Comparison of ENCODE assay signal across 12 cellular contexts in genomic region chr14:99955826-99956455, GRCh38.
DNase-seq lines count a peak whose midpoint lies in the region; ATAC-seq and TF ChIP-seq lines count a peak whose summit lies in the region.
"Had no signal": no experiment of that assay in that cellular context is flagged by ENCODE, and none has a peak within 500 bp of the region (broad histone marks: within the 10 kb centered on the region; RNA-seq: fewer than 3 reads in every experiment).

No MANE protein-coding gene starts in this region.

- no peak overlapping the region for H3K4me3 ChIP-seq in BLaER1
- no peak overlapping the region for H3K4me3 ChIP-seq in BLaER1 treated with 17β-estradiol and CSF1 and Interleukin-3, amounts not matched to agents 10 nM and 100 nM
- H3K4me3 ChIP-seq in sigmoid colon, result no peak overlapping the region
- H3K4me3 ChIP-seq: A549, HAP-1 had no signal

- no peak for TF ChIP-seq CTCF in sigmoid colon (IDR thresholded peaks at IDR 0.05)

- H3K4me2 ChIP-seq in BLaER1, result peak overlapping the region; percentile 42
- peak overlapping the region in 9 of 11 experiments; percentile 10 to 64 (median 41); a peak in 10 of 22 replicates for H3K4me2 ChIP-seq in BLaER1 treated with 17β-estradiol and CSF1 and Interleukin-3, amounts not matched to agents 10 nM and 100 nM
- H3K4me2 ChIP-seq: A549 had no signal

- H3K27ac ChIP-seq in BLaER1, result no peak overlapping the region
- no peak overlapping the region for H3K27ac ChIP-seq in BLaER1 treated with 17β-estradiol and CSF1 and Interleukin-3, amounts not matched to agents 10 nM and 100 nM
- no peak overlapping the region for H3K27ac ChIP-seq in sigmoid colon
- H3K27ac ChIP-seq: A549 had no signal

- DNase-seq in left lobe of liver (ENCODE audit: low spot score) (peak; percentile 38), sigmoid colon (peak; percentile 39), DMS79 treated with DMSO at 0.1 percent for 48 hours (lab: John Stamatoyannopoulos, UW) (no peak)
- no peak for DNase-seq in stimulated activated naive CD4-positive, alpha-beta T cell treated with Interleukin-2 at 50 U/mL for 16 hours (lab: John Stamatoyannopoulos, UW)
- DNase-seq: BE2C; Caco-2; CD8-positive, alpha-beta memory T cell; GF-D8 had no signal

- no peak for TF ChIP-seq POLR2A in sigmoid colon (IDR thresholded peaks at IDR 0.05)

- H3K27me3 ChIP-seq in BLaER1 (no peaks in the 10 kb centered on the region), sigmoid colon (peaks cover 0 to 24% (median 0%) of the 10 kb centered on the region in 3 donors)
- H3K27me3 ChIP-seq in BLaER1 treated with 17β-estradiol and CSF1 and Interleukin-3, amounts not matched to agents 10 nM and 100 nM, result no peaks in the 10 kb centered on the region; a peak in 1 of 22 replicates
- H3K27me3 ChIP-seq: BE2C had no signal

- H4K20me1 ChIP-seq in BLaER1, result no peaks in the 10 kb centered on the region
- H4K20me1 ChIP-seq in BLaER1 treated with 17β-estradiol and CSF1 and Interleukin-3, amounts not matched to agents 10 nM and 100 nM, result no peaks in the 10 kb centered on the region

- H3K9ac ChIP-seq in BLaER1, result no peak overlapping the region
- no peak overlapping the region for H3K9ac ChIP-seq in BLaER1 treated with 17β-estradiol and CSF1 and Interleukin-3, amounts not matched to agents 10 nM and 100 nM

- no peaks in the 10 kb centered on the region for H3K36me3 ChIP-seq in BLaER1
- H3K36me3 ChIP-seq in BLaER1 treated with 17β-estradiol and CSF1 and Interleukin-3, amounts not matched to agents 10 nM and 100 nM, result no peaks in the 10 kb centered on the region
- no peaks in the 10 kb centered on the region for H3K36me3 ChIP-seq in sigmoid colon
- H3K36me3 ChIP-seq: BE2C, HAP-1 had no signal

- no peak for ATAC-seq in left lobe of liver
- ATAC-seq: A549 had no signal

- no peak for TF ChIP-seq EP300 in sigmoid colon (IDR thresholded peaks at IDR 0.05)

- WGBS in sigmoid colon, 2 donors, result 79 to 87% methylated on average over 7 of the region's 7 CpGs

- intact Hi-C loops in sigmoid colon (cut with DNase I), result no loop called here

- H3K9me3 ChIP-seq in BLaER1 (peaks cover 12% of the 10 kb centered on the region; the same call in 1 of the 2 replicates), sigmoid colon (no peaks in the 10 kb centered on the region)
- peaks cover 0 to 10% (median 3%) of the 10 kb centered on the region in 11 experiments; a peak in 6 of 22 replicates for H3K9me3 ChIP-seq in BLaER1 treated with 17β-estradiol and CSF1 and Interleukin-3, amounts not matched to agents 10 nM and 100 nM (replicated peaks in 1 of 11)
- H3K9me3 ChIP-seq: A549, BE2C, Caco-2, HAP-1 had no signal

- H3K4me1 ChIP-seq in BLaER1 (peaks cover 46% of the 10 kb centered on the region), sigmoid colon (peaks cover 0 to under 1% (median 0%) of the 10 kb centered on the region in 4 donors)
- peaks cover 12 to 56% (median 35%) of the 10 kb centered on the region in 10 experiments; a peak in 19 of 20 replicates for H3K4me1 ChIP-seq in BLaER1 treated with 17β-estradiol and CSF1 and Interleukin-3, amounts not matched to agents 10 nM and 100 nM
- H3K4me1 ChIP-seq: A549, BE2C, Caco-2, HAP-1 had no signal

Comparison
In these comparisons a context has a peak if more than half of its experiments do, and no peak if none do; other contexts are left out.
1. DNase-seq: peak in left lobe of liver (single experiment) and sigmoid colon (single experiment); none in stimulated activated naive CD4-positive, alpha-beta T cell treated with Interleukin-2 at 50 U/mL for 16 hours (single experiment) and DMS79 treated with DMSO at 0.1 percent for 48 hours (single experiment).